ENCODE assay signal across 8 cellular contexts in the genomic region with DNA sequence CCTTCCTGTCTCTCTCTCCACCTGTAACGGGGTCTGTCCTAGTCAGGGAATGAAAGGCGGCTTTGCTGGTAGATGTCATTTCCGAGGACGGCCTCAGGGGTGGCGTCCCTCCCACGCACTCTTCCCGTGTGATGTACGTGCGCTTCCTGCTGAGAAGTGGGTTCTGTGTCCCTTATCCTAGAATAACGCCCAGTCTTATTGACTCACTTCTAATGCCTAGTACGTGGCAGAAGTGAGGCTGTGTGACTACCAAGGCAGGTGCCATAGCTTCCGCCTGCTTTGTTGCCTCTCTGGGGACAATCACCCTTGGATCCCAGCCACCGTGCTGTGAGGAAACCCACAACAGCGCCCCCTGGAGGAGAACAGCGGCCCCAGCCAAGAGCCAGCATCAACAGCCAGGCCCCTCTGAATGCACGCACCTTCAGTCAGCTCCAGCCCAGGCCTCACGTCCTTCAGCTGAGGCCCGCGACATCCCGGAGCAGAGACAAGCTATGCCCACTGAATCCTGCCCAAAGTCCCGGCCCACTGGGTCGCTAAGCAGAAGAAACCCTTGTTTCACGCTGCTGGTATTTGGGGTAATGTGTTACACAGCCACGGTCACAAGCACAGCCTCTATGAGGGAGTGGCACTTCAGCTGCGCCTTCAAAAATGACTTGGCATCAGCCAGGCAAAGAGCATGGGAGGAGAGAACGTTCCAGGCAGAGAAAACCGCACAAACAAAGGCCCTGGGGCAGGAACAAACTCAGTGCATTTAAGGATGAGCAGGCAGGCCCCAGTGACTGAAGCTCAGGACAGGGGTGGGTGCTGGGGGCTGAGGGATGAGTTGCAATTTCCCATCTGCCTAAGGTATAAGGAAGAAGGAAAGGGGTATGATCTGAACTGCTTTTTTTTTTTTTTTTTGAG.
DNase-seq lines count a peak whose midpoint lies in the region; ATAC-seq and TF ChIP-seq lines count a peak whose summit lies in the region.

No MANE protein-coding gene starts in this region.

- no peak overlapping the region for H3K27ac ChIP-seq in liver (ENCODE audit: low read depth in 1 of 2, low read length in 2 of 2)

- H3K27me3 Mint-ChIP-seq in T-helper 17 cell: peaks cover 30% of the 10 kb centered on the region

- no peaks in the 10 kb centered on the region for H3K27me3 ChIP-seq in liver (ENCODE audit: control insufficient read depth in 4 of 4, insufficient read depth in 4 of 4, low read length in 3 of 4)

- in situ Hi-C loops in astrocyte of the cerebellum (cut with HindIII; ENCODE audit: low sequenced_read_pairs): no loop called here

- H3K36me3 ChIP-seq in liver (ENCODE audit: control insufficient read depth in 4 of 4, insufficient read depth in 3 of 4, low read depth in 1 of 4, low read length in 3 of 4): no peaks in the 10 kb centered on the region

- H3K4me1 Mint-ChIP-seq in T-helper 17 cell: peaks cover 5% of the 10 kb centered on the region
- H3K4me1 Mint-ChIP-seq in stimulated activated effector memory CD8-positive, alpha-beta T cell treated with anti-CD3 and anti-CD28 coated beads, Interleukin-12 subunit alpha, Interleukin-12 subunit beta, amount 100 ng/mL, for 72 hours: peaks cover 8% of the 10 kb centered on the region

- H3K9me3 Mint-ChIP-seq in stimulated activated effector memory CD8-positive, alpha-beta T cell treated with anti-CD3 and anti-CD28 coated beads, Interleukin-12 subunit alpha, Interleukin-12 subunit beta, amount 100 ng/mL, for 72 hours: no peaks in the 10 kb centered on the region

- ATAC-seq in T-helper 17 cell (peak; percentile 62), HG03565 (IDR thresholded peaks at IDR 0.05; ENCODE audit: unreplicated experiment) (no peak)
- peak; percentile 72 for ATAC-seq in stimulated activated effector memory CD8-positive, alpha-beta T cell treated with anti-CD3 and anti-CD28 coated beads, Interleukin-12 subunit alpha, Interleukin-12 subunit beta, amount 100 ng/mL, for 72 hours

- H3K27ac Mint-ChIP-seq in T-helper 17 cell: no peak overlapping the region
- peak overlapping the region; percentile 67 for H3K27ac Mint-ChIP-seq in stimulated activated effector memory CD8-positive, alpha-beta T cell treated with anti-CD3 and anti-CD28 coated beads, Interleukin-12 subunit alpha, Interleukin-12 subunit beta, amount 100 ng/mL, for 72 hours

- H3K4me3 ChIP-seq in astrocyte of the cerebellum (ENCODE audit: low read depth, low read length): no peak overlapping the region
- H3K4me3 ChIP-seq in liver (ENCODE audit: low read depth in 1 of 3, low read length in 3 of 3): no peak overlapping the region

- peak in 1 of 2 donors; percentile 64 for TF ChIP-seq RAD21 in liver (IDR thresholded peaks at IDR 0.05)

- 57% methylated on average over 27 of the region's 27 CpGs for WGBS in liver

- H3K4me1 ChIP-seq in liver (ENCODE audit: control insufficient read depth in 4 of 4, insufficient read depth in 4 of 4, low read length in 3 of 4): no peaks in the 10 kb centered on the region

- no peak overlapping the region for H3K9ac ChIP-seq in liver (ENCODE audit: low read depth in 1 of 2, low read length in 2 of 2)

- no peaks in the 10 kb centered on the region for H3K36me3 Mint-ChIP-seq in T-helper 17 cell (ENCODE audit: low read depth)
- no peaks in the 10 kb centered on the region for H3K36me3 Mint-ChIP-seq in stimulated activated effector memory CD8-positive, alpha-beta T cell treated with anti-CD3 and anti-CD28 coated beads, Interleukin-12 subunit alpha, Interleukin-12 subunit beta, amount 100 ng/mL, for 72 hours

- H3K9me3 ChIP-seq in T-helper 17 cell (ENCODE audit: control insufficient read depth, low read length, poor library complexity, severe bottlenecking): peaks cover 2% of the 10 kb centered on the region
- H3K9me3 ChIP-seq in liver (ENCODE audit: control insufficient read depth in 4 of 4, low read length in 3 of 4): peaks cover 0 to 2% (median 0%) of the 10 kb centered on the region in 4 donors

- H3K4me3 Mint-ChIP-seq in T-helper 17 cell: peak overlapping the region; percentile 79
- H3K4me3 Mint-ChIP-seq in stimulated activated effector memory CD8-positive, alpha-beta T cell treated with anti-CD3 and anti-CD28 coated beads, Interleukin-12 subunit alpha, Interleukin-12 subunit beta, amount 100 ng/mL, for 72 hours: peak overlapping the region; percentile 26

- TF ChIP-seq CTCF in astrocyte of the cerebellum (IDR thresholded peaks at IDR 0.05; ENCODE audit: low read depth, low read length, missing control alignments) (peak; percentile 56), liver (IDR thresholded peaks at IDR 0.05; ENCODE audit: low read depth, low read length, missing input control) (peak; percentile 35)

- DNase-seq in AG20443 (ENCODE audit: low spot score) (peak; percentile 42), HK-2 (ENCODE audit: unreplicated experiment) (peak; percentile 15), T-helper 17 cell (peak in 2 of 3 donors; percentile 16 to 30), astrocyte of the cerebellum (ENCODE audit: low read depth) (no peak), SW 1271 (lab: John Stamatoyannopoulos, UW) (no peak)
- peak; percentile 50 to 73 for DNase-seq in stimulated activated effector memory CD8-positive, alpha-beta T cell treated with anti-CD3 and anti-CD28 coated beads, Interleukin-12 subunit alpha, Interleukin-12 subunit beta, amount 100 ng/mL, for 72 hours (ENCODE audit: low spot score in 2 of 2)

TF ChIP-seq in liver, 16 proteins besides CTCF, POLR2A, EP300 and RAD21:
- no peak for TF ChIP-seq YY1 (IDR thresholded peaks at IDR 0.05)
- TF ChIP-seq FOXA2 (IDR thresholded peaks at IDR 0.05): no peak
- no peak for TF ChIP-seq NR2F2 (IDR thresholded peaks at IDR 0.05)
- TF ChIP-seq HNF4A (conservative IDR thresholded peaks at IDR 0.05): no peak
- no peak for TF ChIP-seq HNF4G (IDR thresholded peaks at IDR 0.05)
- no peak for TF ChIP-seq EGR1 (IDR thresholded peaks at IDR 0.05; ENCODE audit: low read depth in 2 of 2)
- TF ChIP-seq RXRA (IDR thresholded peaks at IDR 0.05): no peak

Comparison
In these comparisons a context has a peak if more than half of its experiments do, and no peak if none do; other contexts are left out.
1. DNase-seq: peak in AG20443 (single experiment), HK-2 (single experiment), T-helper 17 cell (2 of 3) and stimulated activated effector memory CD8-positive, alpha-beta T cell treated with anti-CD3 and anti-CD28 coated beads, Interleukin-12 subunit alpha, Interleukin-12 subunit beta, amount 100 ng/mL, for 72 hours (2 of 2); none in astrocyte of the cerebellum (single experiment) and SW 1271 (0 of 2).